In genomic region chr11:68148882-68149281, GRCh38 we compare ENCODE assay signal across 16 cellular contexts. TPM values are rescaled to one million over a fixed set of nuclear protein-coding genes. Genes with fewer than 3 reads are reported as not detected.
DNase-seq lines count a peak whose midpoint lies in the region; ATAC-seq, FAIRE-seq and TF ChIP-seq lines count a peak whose summit lies in the region.
"Had no signal": no experiment of that assay in that cellular context is flagged by ENCODE, and none has a peak within 500 bp of the region (broad histone marks: within the 10 kb centered on the region; RNA-seq: fewer than 3 reads in every experiment).

No MANE protein-coding gene starts in this region.

- no peaks in the 10 kb centered on the region for H3K23me2 ChIP-seq in H1 (ENCODE audit: low read depth, low read length)

- TF ChIP-seq CTCF in PC-9 (conservative IDR thresholded peaks at IDR 0.05) (no peak), H1 (IDR thresholded peaks at IDR 0.05; ENCODE audit: control extremely low read depth in 1 of 3, insufficient read depth in 1 of 3, low read depth in 1 of 3, low read length in 3 of 3) (no peak), neutrophil (IDR thresholded peaks at IDR 0.05) (no peak), dorsolateral prefrontal cortex (IDR thresholded peaks at IDR 0.05 in 54 of 56, conservative IDR thresholded peaks at IDR 0.05 in 2 of 56; ENCODE audit: low read depth in 1 of 56, partially characterized antibody in 56 of 56) (no peak)

- DNase-seq in PC-9: peak; percentile 46 to 48
- DNase-seq in H1 (ENCODE audit: low read depth in 1 of 2, low spot score in 2 of 2): no peak
- DNase-seq in dorsolateral prefrontal cortex: no peak
- no peak for DNase-seq in AG20443 (ENCODE audit: low spot score)
- DNase-seq in NOMO-1 treated with DMSO at 0.1 percent for 48 hours (lab: John Stamatoyannopoulos, UW; ENCODE audit: unreplicated experiment): no peak
- DNase-seq: AML-193; Caco-2; CD8-positive, alpha-beta memory T cell; DND-41; GDM1; H7 had no signal

- 90% methylated on average over 7 of the region's 7 CpGs; no CpG with 5 or more reads in 1 of the 2 experiments for WGBS in H1 (ENCODE audit: extremely low coverage in 1 of 2, insufficient coverage in 1 of 2, insufficient read length in 1 of 2, insufficient replicate concordance in 2 of 2, low coverage in 1 of 2, low lambda C conversion rate in 2 of 2, missing lambda C conversion rate in 1 of 2), 2 experiments

- H3K4me3 ChIP-seq in PC-9: no peak overlapping the region
- no peak overlapping the region for H3K4me3 ChIP-seq in H1 (ENCODE audit: extremely low read depth in 1 of 4, insufficient read depth in 2 of 4, low read depth in 3 of 4, low read length in 4 of 4)
- H3K4me3 ChIP-seq in neutrophil (ENCODE audit: low read depth in 1 of 2, low read length in 1 of 2): no peak overlapping the region
- no peak overlapping the region for H3K4me3 ChIP-seq in dorsolateral prefrontal cortex
- H3K4me3 ChIP-seq: BLaER1 had no signal

- H3K36me3 ChIP-seq in PC-9 (ENCODE audit: low read depth) (no peaks in the 10 kb centered on the region), H1 (ENCODE audit: control insufficient read depth in 2 of 4, insufficient read depth in 4 of 4, low read length in 3 of 4) (no peaks in the 10 kb centered on the region), neutrophil (no peaks in the 10 kb centered on the region)
- H3K36me3 ChIP-seq: BLaER1 had no signal

- intact Hi-C loops in PC-9 (cut with micrococcal nuclease; ENCODE audit: unreplicated experiment): loop anchor here (5.0 kb wide), 2 partner anchors 107 to 137 kb away; partner anchors contain the start of gene ALDH3B1
- intact Hi-C loops in dorsolateral prefrontal cortex (cut with DNase I): no loop called here

- no peak overlapping the region for H3K56ac ChIP-seq in H1 (replicated peaks; ENCODE audit: insufficient read length, low read depth, low read length)

- no peak overlapping the region for H2AFZ ChIP-seq in PC-9
- no peak overlapping the region for H2AFZ ChIP-seq in H1 (ENCODE audit: low read length)

- no peak overlapping the region for H3K4ac ChIP-seq in H1 (replicated peaks; ENCODE audit: insufficient read length, low read depth, low read length)

- ATAC-seq in GM18519 (IDR thresholded peaks at IDR 0.05; ENCODE audit: low FRiP score, unreplicated experiment): no peak

- H3F3A ChIP-seq in PC-9 (ENCODE audit: insufficient read depth, low read depth): peaks cover 53% of the 10 kb centered on the region

- no TSS peak for BruUV-seq in PC-9 (replicated peaks; lab: Mats Ljungman, UMichigan)

- H3K14ac ChIP-seq in H1 (ENCODE audit: insufficient read length): no peak overlapping the region

- no peaks in the 10 kb centered on the region for H3K9me2 ChIP-seq in PC-9 (ENCODE audit: insufficient read depth)

- POLR2A ChIA-PET in PC-9 (lab: Charles Lee; ENCODE audit: unreplicated experiment) (interaction anchor here (0.6 kb wide), 3 partner anchors 129 to 161 kb away, joined by 3 to 4 read pairs (median 3); partner anchors contain the start of gene ALDH3B1), H1 (lab: Charles Lee; ENCODE audit: partially characterized antibody) (interaction anchor here (1.2 to 2.0 kb wide), 4 partner anchors 10 to 96 kb away, joined by 3 to 4 read pairs (median 3); no protein-coding TSS in a partner anchor)

- H2BK15ac ChIP-seq in H1 (ENCODE audit: low read length): no peak overlapping the region

- no peak for FAIRE-seq in H1 (lab: Jason Lieb, UNC)
- FAIRE-seq: A204.1, GM12892 had no signal

- no peak overlapping the region for H2BK5ac ChIP-seq in H1 (ENCODE audit: low read depth, low read length)

- CTCF ChIA-PET in PC-9 (lab: Charles Lee): no interaction called here
- CTCF ChIA-PET in H1 (lab: Charles Lee; ENCODE audit: partially characterized antibody): interaction anchor here (1.3 kb wide), 1 partner anchor 60 kb away, joined by 3 read pairs; no protein-coding TSS in a partner anchor

- no peak overlapping the region for H3K9ac ChIP-seq in H1 (replicated peaks in 1 of 4; ENCODE audit: extremely low read depth in 1 of 4, low read depth in 3 of 4, low read length in 3 of 4)
- H3K9ac ChIP-seq: BLaER1 had no signal

- H4K20me1 ChIP-seq in PC-9 (ENCODE audit: insufficient read depth) (no peaks in the 10 kb centered on the region), H1 (replicated peaks in 1 of 2; ENCODE audit: control insufficient read depth in 1 of 2, insufficient read depth in 2 of 2, low read length in 2 of 2) (no peaks in the 10 kb centered on the region)
- H4K20me1 ChIP-seq: BLaER1 had no signal

- H4K5ac ChIP-seq in H1 (ENCODE audit: insufficient read length, low read depth, low read length): no peak overlapping the region

- H4K8ac ChIP-seq in H1 (ENCODE audit: extremely low read depth, insufficient read depth, low read length): peak overlapping the region; percentile 9; the same call in 1 of the 2 replicates

- no peak for TF ChIP-seq POLR2A in H1 (IDR thresholded peaks at IDR 0.05; ENCODE audit: control extremely low read depth in 1 of 2, low read depth in 2 of 2, low read length in 2 of 2)

- H3K27me3 ChIP-seq in PC-9 (ENCODE audit: insufficient read depth, low read depth) (no peaks in the 10 kb centered on the region), H1 (replicated peaks in 1 of 4; ENCODE audit: control insufficient read depth in 3 of 4, extremely low read depth in 1 of 4, insufficient read depth in 3 of 4, low read length in 3 of 4) (no peaks in the 10 kb centered on the region), neutrophil (no peaks in the 10 kb centered on the region), dorsolateral prefrontal cortex (no peaks in the 10 kb centered on the region)
- H3K27me3 ChIP-seq: BLaER1 had no signal

- no peak overlapping the region for H2BK20ac ChIP-seq in H1 (ENCODE audit: low read length)

- no peak overlapping the region for H3K18ac ChIP-seq in H1 (ENCODE audit: extremely low read depth, low read length)

- 0 out of 2 replicates have a peak overlapping the region, but pooled peaks have one; percentile 65 for H2AK5ac ChIP-seq in H1 (ENCODE audit: low read depth, low read length)

- no peak for TF ChIP-seq EP300 in H1 (IDR thresholded peaks at IDR 0.05; ENCODE audit: borderline replicate concordance in 1 of 2, low read depth in 2 of 2, low read length in 2 of 2)

- H3K9me3 ChIP-seq in PC-9 (ENCODE audit: insufficient read depth, low read depth): no peaks in the 10 kb centered on the region
- no peaks in the 10 kb centered on the region; a peak in 1 of 4 replicates for H3K9me3 ChIP-seq in H1 (ENCODE audit: insufficient read depth in 2 of 2, low read depth in 1 of 2, low read length in 1 of 2)
- H3K9me3 ChIP-seq in neutrophil: no peaks in the 10 kb centered on the region
- H3K9me3 ChIP-seq: BLaER1, Caco-2 had no signal

- H2BK12ac ChIP-seq in H1 (ENCODE audit: low read depth, low read length): 0 out of 2 replicates have a peak overlapping the region, but pooled peaks have one; percentile 60

- no peak overlapping the region for H4K91ac ChIP-seq in H1 (replicated peaks; ENCODE audit: insufficient read length, low read length)

- peaks cover 68% of the 10 kb centered on the region for H3K4me1 ChIP-seq in PC-9 (replicated peaks; ENCODE audit: insufficient read depth)
- H3K4me1 ChIP-seq in H1 (replicated peaks in 1 of 4; ENCODE audit: control insufficient read depth in 3 of 4, insufficient read depth in 4 of 4, low read length in 3 of 4): 0 out of 7 replicates have a peak, but pooled peaks cover 0 to 2% (median 0%) of the 10 kb centered on the region in 4 experiments
- peaks cover 3 to 44% of the 10 kb centered on the region in 2 experiments for H3K4me1 ChIP-seq in neutrophil (ENCODE audit: control insufficient read depth in 1 of 2, insufficient read depth in 1 of 2, low read depth in 1 of 2, low read length in 1 of 2)

- TF ChIP-seq RAD21 in H1 (IDR thresholded peaks at IDR 0.05 in 1 of 2, conservative IDR thresholded peaks at IDR 0.05 in 1 of 2; ENCODE audit: low read depth in 2 of 2, low read length in 2 of 2): no peak

- H3K4me2 ChIP-seq in PC-9: no peak overlapping the region; the same call in 1 of the 2 replicates
- no peak overlapping the region for H3K4me2 ChIP-seq in H1 (ENCODE audit: insufficient read depth in 1 of 2, low read depth in 2 of 2, low read length in 2 of 2)

- no peaks in the 10 kb centered on the region for H3K79me2 ChIP-seq in PC-9 (ENCODE audit: low read depth)
- H3K79me2 ChIP-seq in H1 (ENCODE audit: control insufficient read depth in 1 of 2, insufficient read depth in 2 of 2, low read length in 2 of 2): no peaks in the 10 kb centered on the region

- H2BK120ac ChIP-seq in H1 (replicated peaks; ENCODE audit: low read depth, low read length): no peak overlapping the region

- H3K27ac ChIP-seq in PC-9 (peak overlapping the region; percentile 5; the same call in 1 of the 2 replicates), H1 (ENCODE audit: low read depth, low read length) (no peak overlapping the region), neutrophil (peak overlapping the region; percentile 27), dorsolateral prefrontal cortex (no peak overlapping the region)
- H3K27ac ChIP-seq: BLaER1 had no signal

- H3K79me1 ChIP-seq in H1 (ENCODE audit: low read depth, low read length): no peaks in the 10 kb centered on the region

- H3K23ac ChIP-seq in H1 (ENCODE audit: insufficient read length): no peak overlapping the region

TF ChIP-seq in H1, 55 proteins besides CTCF, POLR2A, EP300 and RAD21 (continues in another document):
- no peak for TF ChIP-seq CTBP2 (IDR thresholded peaks at IDR 0.05; ENCODE audit: borderline replicate concordance, insufficient read depth, insufficient read length, low read length)
- no peak for TF ChIP-seq NRF1 (IDR thresholded peaks at IDR 0.05; ENCODE audit: low read depth, low read length)
- no peak for TF ChIP-seq PHF8 (conservative IDR thresholded peaks at IDR 0.05; ENCODE audit: low read depth, low read length)
- TF ChIP-seq NANOG (IDR thresholded peaks at IDR 0.05; ENCODE audit: insufficient read depth, low read depth, low read length, poor library complexity, severe bottlenecking): no peak
- no peak for TF ChIP-seq CBX5 (IDR thresholded peaks at IDR 0.05; ENCODE audit: low read depth, low read length)
- no peak for TF ChIP-seq CEBPB (IDR thresholded peaks at IDR 0.05; ENCODE audit: low read depth, low read length)
- no peak for TF ChIP-seq EZH2 (IDR thresholded peaks at IDR 0.05; ENCODE audit: low read depth, low read length, severe bottlenecking)
- no peak for TF ChIP-seq HDAC2 (IDR thresholded peaks at IDR 0.05; ENCODE audit: borderline replicate concordance in 1 of 2, low read depth in 2 of 2, low read length in 2 of 2)

RNA-seq across cellular contexts. Expression of gene CHKA, which starts 27.7 kb away (rescaled TPM):
- total RNA-seq in PC-9 (2021) (84.2 and 90.5 TPM in 2 replicates), dorsolateral prefrontal cortex (100 to 1,000 TPM in 25 of 120 experiments, 10 to 100 TPM in 95; 56.6 to 150 (median 86.1) TPM)
- 86.6 and 88.6 TPM in 2 replicates for total RNA-seq in H1 (2021; fragmentation: NEBNext Ultra II Directional; extraction: Animal tissue kit (Norgen Biotek cat#: 25700))
- 56.1 and 61.2 TPM in 2 replicates for polyA plus RNA-seq in H1 (2011; rRNA removed)
- polyA plus RNA-seq in H1 (2011; cell fraction: cytosol; rRNA removed): 62.7 TPM
- polyA plus RNA-seq in H1 (2011; cell fraction: nucleus; rRNA removed): 96.7 TPM
- 56.0 to 72.8 TPM (median 59.6 TPM) in 4 replicates for polyA plus RNA-seq in H1 (2012, experiment 1 of 2)
- 46.0 TPM for polyA plus RNA-seq in H1 (2012, experiment 2 of 2)
- 42.8 TPM for polyA plus RNA-seq in H1 (2013, experiment 1 of 2)
- polyA plus RNA-seq in H1 (2013, experiment 2 of 2): 38.7 TPM
- 65.2 and 77.4 TPM in 2 replicates for polyA minus RNA-seq in H1 (2011; rRNA and poly(A)+ RNA removed)
- polyA minus RNA-seq in H1 (2011; cell fraction: cytosol; rRNA and poly(A)+ RNA removed): 39.8 TPM
- 69.2 TPM for polyA minus RNA-seq in H1 (2011; cell fraction: nucleus; rRNA and poly(A)+ RNA removed)

Comparison
In these comparisons a context has a peak if more than half of its experiments do, and no peak if none do; other contexts are left out.
1. DNase-seq: peak in PC-9 (2 of 2); none in H1 (0 of 2), dorsolateral prefrontal cortex (0 of 10), AG20443 (single experiment) and NOMO-1 treated with DMSO at 0.1 percent for 48 hours (single experiment).
2. H3K27ac ChIP-seq: peak in PC-9 (single experiment) and neutrophil (single experiment); none in H1 (single experiment) and dorsolateral prefrontal cortex (0 of 59).